Comparison of ENCODE assay signal across 8 cellular contexts in genomic region chr10:38355997-38356926, GRCh38.
DNase-seq lines count a peak whose midpoint lies in the region; ATAC-seq and TF ChIP-seq lines count a peak whose summit lies in the region.
"Not testable (repeated sequence)": the region's sequence is repeated elsewhere in the genome, so short reads cannot be mapped to it uniquely, and the experiment has no call there.

No MANE protein-coding gene starts in this region.

- intact Hi-C loops in ascending aorta (cut with DNase I) = not testable (repeated sequence)

- peak; percentile 99 for ATAC-seq in GM18508 (IDR thresholded peaks at IDR 0.05; ENCODE audit: insufficient read depth, unreplicated experiment)
- peak; percentile 100 for ATAC-seq in HG02943 (IDR thresholded peaks at IDR 0.05; ENCODE audit: low read depth, unreplicated experiment)

- peak overlapping the region in 1 of 2 donors; percentile 64 for H3K4me3 ChIP-seq in ascending aorta
- H3K4me3 ChIP-seq in right atrium auricular region = peak overlapping the region; percentile 26 to 57

- H3K9me3 ChIP-seq in ascending aorta, right atrium auricular region: not testable (repeated sequence)

- H3K36me3 ChIP-seq in ascending aorta, right atrium auricular region: not testable (repeated sequence)

- H3K27ac ChIP-seq in ascending aorta = peak overlapping the region; percentile 73 to 87
- peak overlapping the region; percentile 71 to 88 for H3K27ac ChIP-seq in right atrium auricular region

- TF ChIP-seq CTCF in ascending aorta (IDR thresholded peaks at IDR 0.05); right atrium auricular region (IDR thresholded peaks at IDR 0.05): not testable (repeated sequence)

- peak; percentile 21 for DNase-seq in NCI-H1694 (lab: John Stamatoyannopoulos, UW)
- DNase-seq in T-helper 9 cell = peak; percentile 70
- DNase-seq in ascending aorta (ENCODE audit: low spot score in 2 of 2) = peak; percentile 65 to 86
- peak; percentile 81 for DNase-seq in right atrium auricular region (ENCODE audit: low spot score)
- peak; percentile 75 for DNase-seq in putamen (ENCODE audit: low spot score)
- DNase-seq in ureter (ENCODE audit: low spot score) = peak; percentile 85

- H3K27me3 ChIP-seq in ascending aorta, right atrium auricular region: not testable (repeated sequence)

- H3K4me1 ChIP-seq in ascending aorta, right atrium auricular region: not testable (repeated sequence)

Comparison
In these comparisons a context has a peak if more than half of its experiments do, and no peak if none do; other contexts are left out.
1. DNase-seq: peak in every context shown above with its lines; median percentile 85 in ureter; 81 in right atrium auricular region; 76 in ascending aorta; 75 in putamen; 70 in T-helper 9 cell; 21 in NCI-H1694.